Comparison of ENCODE assay signal across 13 cellular contexts in genomic region chr9:14029811-14030210, GRCh38.
A peak's percentile ranks its signal among the peaks of the same experiment; 100 is the strongest.
DNase-seq lines count a peak whose midpoint lies in the region; ATAC-seq and TF ChIP-seq lines count a peak whose summit lies in the region.
"Had no signal": no experiment of that assay in that cellular context is flagged by ENCODE, and none has a peak within 500 bp of the region (broad histone marks: within the 10 kb centered on the region; RNA-seq: fewer than 3 reads in every experiment).

No MANE protein-coding gene starts in this region.

- TF ChIP-seq CTCF in AG04449 (IDR thresholded peaks at IDR 0.05; ENCODE audit: insufficient read depth, low read length, missing control alignments) (no peak), fibroblast of the aortic adventitia (IDR thresholded peaks at IDR 0.05; ENCODE audit: insufficient read depth, low read length) (no peak), sigmoid colon (IDR thresholded peaks at IDR 0.05) (no peak), colonic mucosa (IDR thresholded peaks at IDR 0.05) (no peak)

- no peak overlapping the region for H3K9ac ChIP-seq in colonic mucosa (ENCODE audit: low read depth in 2 of 2, low read length in 2 of 2)
- H3K9ac ChIP-seq: BLaER1 treated with 17β-estradiol and CSF1 and Interleukin-3, amounts not matched to agents 10 nM and 100 nM had no signal

- H3K27ac ChIP-seq in sigmoid colon, result peak overlapping the region; percentile 79 to 84 (median 81)
- H3K27ac ChIP-seq in colonic mucosa, result no peak overlapping the region
- H3K27ac ChIP-seq: BLaER1 treated with 17β-estradiol and CSF1 and Interleukin-3, amounts not matched to agents 10 nM and 100 nM had no signal

- CTCF ChIA-PET in AG04449 (lab: Yijun Ruan, JAX), result no interaction called here

- H3K9me3 ChIP-seq in sigmoid colon, result no peaks in the 10 kb centered on the region
- H3K9me3 ChIP-seq in colonic mucosa, result no peaks in the 10 kb centered on the region
- H3K9me3 ChIP-seq: BLaER1 treated with 17β-estradiol and CSF1 and Interleukin-3, amounts not matched to agents 10 nM and 100 nM had no signal

- H3K36me3 ChIP-seq in sigmoid colon, result no peaks in the 10 kb centered on the region
- H3K36me3 ChIP-seq in colonic mucosa, result no peaks in the 10 kb centered on the region
- H3K36me3 ChIP-seq: BLaER1 treated with 17β-estradiol and CSF1 and Interleukin-3, amounts not matched to agents 10 nM and 100 nM had no signal

- DNase-seq in AG04449 (ENCODE audit: low read depth, low spot score) (no peak), NCI-H2171 treated with DMSO at 0.1 percent for 48 hours (lab: John Stamatoyannopoulos, UW) (peak; percentile 66), fibroblast of the aortic adventitia (ENCODE audit: low read depth) (peak; percentile 33), sigmoid colon (no peak), colonic mucosa (no peak), iPS-NIHi11 (ENCODE audit: low spot score) (no peak)
- DNase-seq in activated CD4-positive, alpha-beta T cell treated with anti-CD3 and anti-CD28 coated beads for 4 hours, result no peak
- DNase-seq: activated CD8-positive, alpha-beta memory T cell treated with anti-CD3 and anti-CD28 coated beads, Interleukin-2, amount 10 ng/mL, durations not matched to agents 7 days and 5 days; activated naive CD8-positive, alpha-beta T cell treated with anti-CD3 and anti-CD28 coated beads for 36 hours; Kasumi-1 had no signal

- TF ChIP-seq POLR2A in sigmoid colon (IDR thresholded peaks at IDR 0.05), result no peak

- POLR2A ChIA-PET in AG04449 (lab: Yijun Ruan, JAX), result no interaction called here

- WGBS in sigmoid colon, 2 donors, result 58 to 64% methylated on average over 6 of the region's 6 CpGs

- peak overlapping the region; percentile 41 for H3K4me3 ChIP-seq in AG04449 (ENCODE audit: low read depth, low read length)
- no peak overlapping the region for H3K4me3 ChIP-seq in fibroblast of the aortic adventitia (ENCODE audit: low read depth, low read length)
- H3K4me3 ChIP-seq in sigmoid colon, result peak overlapping the region in 3 of 4 donors; percentile 14 to 40 (median 30)
- H3K4me3 ChIP-seq in colonic mucosa, result no peak overlapping the region
- H3K4me3 ChIP-seq: BLaER1 treated with 17β-estradiol and CSF1 and Interleukin-3, amounts not matched to agents 10 nM and 100 nM had no signal

- H3K27me3 ChIP-seq in sigmoid colon, result no peaks in the 10 kb centered on the region
- no peaks in the 10 kb centered on the region for H3K27me3 ChIP-seq in colonic mucosa
- H3K27me3 ChIP-seq: BLaER1 treated with 17β-estradiol and CSF1 and Interleukin-3, amounts not matched to agents 10 nM and 100 nM had no signal

- no peak for ATAC-seq in HG03457 (IDR thresholded peaks at IDR 0.05; ENCODE audit: unreplicated experiment)
- ATAC-seq: activated CD8-positive, alpha-beta memory T cell treated with anti-CD3 and anti-CD28 coated beads, Interleukin-2, amount 10 ng/mL, durations not matched to agents 7 days and 5 days; HCT116 had no signal

- H3K4me1 ChIP-seq in sigmoid colon, result peaks cover 2 to 43% (median 23%) of the 10 kb centered on the region in 4 donors
- no peaks in the 10 kb centered on the region for H3K4me1 ChIP-seq in colonic mucosa

- intact Hi-C loops in sigmoid colon (cut with DNase I) (loop anchor here (2.0 to 10.0 kb wide), 2 partner anchors 293 to 595 kb away; no protein-coding TSS in a partner anchor), colonic mucosa (cut with DNase I) (loop anchor here (5.0 kb wide), 1 partner anchor 147 kb away; no protein-coding TSS in a partner anchor)

- TF ChIP-seq EP300 in sigmoid colon (IDR thresholded peaks at IDR 0.05), result no peak

Comparison
In these comparisons a context has a peak if more than half of its experiments do, and no peak if none do; other contexts are left out.
1. DNase-seq: peak in NCI-H2171 treated with DMSO at 0.1 percent for 48 hours (single experiment) and fibroblast of the aortic adventitia (single experiment); none in AG04449 (single experiment), sigmoid colon (single experiment), colonic mucosa (single experiment), iPS-NIHi11 (single experiment) and activated CD4-positive, alpha-beta T cell treated with anti-CD3 and anti-CD28 coated beads for 4 hours (0 of 2).
2. H3K4me3 ChIP-seq: peak in AG04449 (single experiment) and sigmoid colon (3 of 4); none in fibroblast of the aortic adventitia (single experiment) and colonic mucosa (single experiment).